In the genomic region with DNA sequence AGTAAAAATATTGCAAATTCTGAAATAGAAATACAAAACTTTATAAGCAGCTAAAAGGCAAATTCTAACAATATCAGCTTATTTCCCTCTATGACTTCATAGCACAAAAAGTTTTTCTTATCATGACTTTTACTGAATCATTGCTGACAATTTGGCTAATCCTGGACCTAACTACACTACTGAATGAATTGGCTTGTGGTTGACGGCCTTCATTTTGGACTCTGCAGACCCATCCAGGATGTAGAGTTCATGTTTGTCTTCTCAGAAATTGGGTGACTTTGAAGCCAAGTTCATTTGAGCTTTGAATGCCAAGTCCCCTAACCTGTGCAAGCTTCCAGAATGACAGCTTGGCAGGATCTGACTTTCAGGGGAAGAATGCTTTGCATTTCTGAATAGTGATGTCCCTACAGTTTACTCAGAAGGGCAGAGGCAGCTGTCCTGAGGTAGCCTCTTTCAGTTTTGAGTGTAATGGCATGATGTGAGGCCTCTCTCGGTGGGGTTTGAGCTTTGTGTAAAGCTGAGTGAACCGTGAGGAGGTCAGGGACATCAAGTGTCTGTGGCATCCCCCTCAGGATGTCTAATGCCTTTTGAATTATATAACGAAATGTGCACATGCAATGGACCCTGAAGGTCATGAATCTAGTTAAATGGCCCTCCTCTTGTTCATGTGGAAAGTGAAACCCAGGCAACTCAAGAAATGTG, we compare ENCODE assay signal across 13 cellular contexts. TPM values are rescaled to one million over a fixed set of nuclear protein-coding genes. Genes with fewer than 3 reads are reported as not detected.
A peak's percentile ranks its signal among the peaks of the same experiment; 100 is the strongest.
DNase-seq lines count a peak whose midpoint lies in the region; ATAC-seq and TF ChIP-seq lines count a peak whose summit lies in the region.
"Had no signal": no experiment of that assay in that cellular context is flagged by ENCODE, and none has a peak within 500 bp of the region (broad histone marks: within the 10 kb centered on the region; RNA-seq: fewer than 3 reads in every experiment).

No MANE protein-coding gene starts in this region.

- no peaks in the 10 kb centered on the region for H3K27me3 Mint-ChIP-seq in natural killer cell (ENCODE audit: low read depth in 2 of 2)

- TF ChIP-seq CTCF in fibroblast of pulmonary artery (IDR thresholded peaks at IDR 0.05; ENCODE audit: low read length, missing control alignments) (no peak), natural killer cell (IDR thresholded peaks at IDR 0.05) (no peak)

- no peaks in the 10 kb centered on the region for H3K36me3 Mint-ChIP-seq in natural killer cell

- peaks cover 13% of the 10 kb centered on the region for H3K36me3 ChIP-seq in MG63
- H3K36me3 ChIP-seq: tibial nerve had no signal

- intact Hi-C loops in natural killer cell (cut with micrococcal nuclease): no loop called here

- H3K9me3 Mint-ChIP-seq in natural killer cell: peaks cover 5 to 6% of the 10 kb centered on the region in 2 donors

- H3K4me1 Mint-ChIP-seq in natural killer cell: no peaks in the 10 kb centered on the region
- H3K4me1 Mint-ChIP-seq: T-helper 17 cell had no signal

- H3K27ac Mint-ChIP-seq in natural killer cell: no peak overlapping the region
- H3K27ac Mint-ChIP-seq: T-helper 17 cell had no signal

- H3K4me3 ChIP-seq in MG63 (no peak overlapping the region), fibroblast of pulmonary artery (replicated peaks; ENCODE audit: low read depth, low read length) (no peak overlapping the region)
- H3K4me3 ChIP-seq: tibial nerve had no signal

- no peak overlapping the region for H3K4me3 Mint-ChIP-seq in natural killer cell
- H3K4me3 Mint-ChIP-seq: T-helper 17 cell had no signal

- DNase-seq in EH (ENCODE audit: low read depth) (peak; percentile 74), MG63 (peak; percentile 61), fibroblast of pulmonary artery (ENCODE audit: low read depth) (peak; percentile 67), cerebellar cortex (ENCODE audit: low spot score) (no peak), natural killer cell (no peak), NCI-H69 (lab: John Stamatoyannopoulos, UW) (no peak)
- DNase-seq in activated T-cell treated with anti-CD3 and anti-CD28 coated beads, Interleukin-2, amount 50 U/mL, for 48 hours: no peak
- DNase-seq: ACHN, anterior cingulate cortex, occipital lobe, T-helper 17 cell had no signal

- H3K27me3 ChIP-seq in MG63: no peaks in the 10 kb centered on the region
- H3K27me3 ChIP-seq: tibial nerve had no signal

- no peaks in the 10 kb centered on the region for H3K9me3 ChIP-seq in MG63
- H3K9me3 ChIP-seq: tibial nerve had no signal

- ATAC-seq in GM21717 (IDR thresholded peaks at IDR 0.05; ENCODE audit: unreplicated experiment) (peak; percentile 68), natural killer cell (no peak)
- ATAC-seq: T-helper 17 cell had no signal

RNA-seq across cellular contexts. Expression of a gene that starts 48.0 kb away (rescaled TPM):
- total RNA-seq in MG63 (2014; rRNA removed; shearing (Covaris generic); ENCODE audit: low replicate concordance): 69.2 and 70.3 TPM in 2 replicates
- not detected for total RNA-seq in natural killer cell
- total RNA-seq: T-helper 17 cell had no signal

Comparison
In these comparisons a context has a peak if more than half of its experiments do, and no peak if none do; other contexts are left out.
1. DNase-seq: peak in EH (single experiment), MG63 (single experiment) and fibroblast of pulmonary artery (single experiment); none in cerebellar cortex (single experiment), natural killer cell (single experiment), activated T-cell treated with anti-CD3 and anti-CD28 coated beads, Interleukin-2, amount 50 U/mL, for 48 hours (0 of 2) and NCI-H69 (single experiment).
2. RNA of a gene that starts 48.0 kb away (total RNA-seq): 69.2 to 70.3 TPM in MG63; not detected in natural killer cell; every median in the first group is over 10 times any median in the second.